ENCODE assay signal across 1 cellular context in genomic region chr12:3300833-3301401, GRCh38.
TF ChIP-seq lines count a peak whose summit lies in the region.

No MANE protein-coding gene starts in this region.

TF ChIP-seq in GM12878, 131 proteins besides CTCF, POLR2A, EP300 and RAD21 (continued from another document):
- TF ChIP-seq RELB (IDR thresholded peaks at IDR 0.05; ENCODE audit: low read depth) = no peak
